Comparison of ENCODE assay signal across 1 cellular context in genomic region chr2:113217455-113218282, GRCh38.
A peak's percentile ranks its signal among the peaks of the same experiment; 100 is the strongest.
TF ChIP-seq lines count a peak whose summit lies in the region.

No MANE protein-coding gene starts in this region.

TF ChIP-seq in HepG2, 621 proteins besides CTCF, POLR2A, EP300 and RAD21 (continued from another document and continues in another):
- TF ChIP-seq RERE (CRISPR knock-in tag; IDR thresholded peaks at IDR 0.05; ENCODE audit: low read depth) (no peak), ZNF530 (CRISPR knock-in tag; IDR thresholded peaks at IDR 0.05; ENCODE audit: low read depth) (no peak), HNRNPL (IDR thresholded peaks at IDR 0.05; ENCODE audit: low read depth, low read length) (peak; percentile 87), ZNF770 (CRISPR knock-in tag; IDR thresholded peaks at IDR 0.05) (peak; percentile 52; the same call in 1 of the 2 replicates), FOXO4 (CRISPR knock-in tag; conservative IDR thresholded peaks at IDR 0.05) (0 out of 2 replicates have a peak, but pooled peaks have one; percentile 52), ZNF24 (IDR thresholded peaks at IDR 0.05) (no peak), HMG20A (CRISPR knock-in tag; IDR thresholded peaks at IDR 0.05; ENCODE audit: borderline replicate concordance) (no peak), CBFB (CRISPR knock-in tag; IDR thresholded peaks at IDR 0.05) (no peak), KIAA2018 (CRISPR knock-in tag; IDR thresholded peaks at IDR 0.05; ENCODE audit: borderline replicate concordance) (no peak), ZBTB21 (CRISPR knock-in tag; IDR thresholded peaks at IDR 0.05) (no peak), ZBTB2 (CRISPR knock-in tag; IDR thresholded peaks at IDR 0.05; ENCODE audit: low read depth) (no peak), ARID5B (CRISPR knock-in tag; IDR thresholded peaks at IDR 0.05) (peak; percentile 7; the same call in 1 of the 2 replicates), BRD4 (CRISPR knock-in tag; IDR thresholded peaks at IDR 0.05) (0 out of 2 replicates have a peak, but pooled peaks have one; percentile 27), ZNF468 (CRISPR knock-in tag; IDR thresholded peaks at IDR 0.05) (no peak), ZNF570 (CRISPR knock-in tag; IDR thresholded peaks at IDR 0.05; ENCODE audit: borderline replicate concordance) (no peak), ARNTL (CRISPR knock-in tag; IDR thresholded peaks at IDR 0.05) (peak; percentile 15; the same call in 1 of the 2 replicates), ZNF414 (CRISPR knock-in tag; IDR thresholded peaks at IDR 0.05) (0 out of 2 replicates have a peak, but pooled peaks have one; percentile 50), ETV5 (CRISPR knock-in tag; IDR thresholded peaks at IDR 0.05; ENCODE audit: borderline replicate concordance) (no peak), IKZF1 (IDR thresholded peaks at IDR 0.05) (no peak), NCOA1 (CRISPR knock-in tag; IDR thresholded peaks at IDR 0.05) (peak; percentile 77; the same call in 1 of the 2 replicates), ZNF788 (CRISPR knock-in tag; IDR thresholded peaks at IDR 0.05; ENCODE audit: borderline replicate concordance) (0 out of 2 replicates have a peak, but pooled peaks have one; percentile 38), MED8 (CRISPR knock-in tag; IDR thresholded peaks at IDR 0.05; ENCODE audit: insufficient replicate concordance) (peak; percentile 43), GTF3A (CRISPR knock-in tag; conservative IDR thresholded peaks at IDR 0.05) (no peak)
